14 cellular contexts compared by ENCODE assay signal in genomic region chrX:103441878-103442535, GRCh38.
"Had no signal": no experiment of that assay in that cellular context is flagged by ENCODE, and none has a peak within 500 bp of the region (broad histone marks: within the 10 kb centered on the region; RNA-seq: fewer than 3 reads in every experiment).

No MANE protein-coding gene starts in this region.

- H3K36me3 ChIP-seq: cardiac muscle cell, right atrium auricular region had no signal

- H3K27ac Mint-ChIP-seq: activated CD8-positive, alpha-beta T cell treated with anti-CD3 and anti-CD28 coated beads, Interleukin-2, amount 10 ng/mL, durations not matched to agents 7 days and 5 days; activated naive CD8-positive, alpha-beta T cell treated with anti-CD3 and anti-CD28 coated beads, Interleukin-2, amount 10 ng/mL, durations not matched to agents 7 days and 5 days; naive B cell; stimulated activated effector memory CD8-positive, alpha-beta T cell treated with anti-CD3 and anti-CD28 coated beads, Interleukin-12 subunit alpha, Interleukin-12 subunit beta, amount 100 ng/mL, for 72 hours had no signal

- H3K4me3 Mint-ChIP-seq: activated CD8-positive, alpha-beta T cell treated with anti-CD3 and anti-CD28 coated beads, Interleukin-2, amount 10 ng/mL, durations not matched to agents 7 days and 5 days; activated naive CD8-positive, alpha-beta T cell treated with anti-CD3 and anti-CD28 coated beads, Interleukin-2, amount 10 ng/mL, durations not matched to agents 7 days and 5 days; naive B cell; stimulated activated effector memory CD8-positive, alpha-beta T cell treated with anti-CD3 and anti-CD28 coated beads, Interleukin-12 subunit alpha, Interleukin-12 subunit beta, amount 100 ng/mL, for 72 hours; type B pancreatic cell had no signal

- H3K4me1 Mint-ChIP-seq: activated naive CD8-positive, alpha-beta T cell treated with anti-CD3 and anti-CD28 coated beads, Interleukin-2, amount 10 ng/mL, durations not matched to agents 7 days and 5 days; naive B cell; stimulated activated effector memory CD8-positive, alpha-beta T cell treated with anti-CD3 and anti-CD28 coated beads, Interleukin-12 subunit alpha, Interleukin-12 subunit beta, amount 100 ng/mL, for 72 hours had no signal

- H3K27me3 ChIP-seq: cardiac muscle cell, right atrium auricular region had no signal

- H3K4me1 ChIP-seq: right atrium auricular region had no signal

- ATAC-seq: activated CD8-positive, alpha-beta T cell treated with anti-CD3 and anti-CD28 coated beads, Interleukin-2, amount 10 ng/mL, durations not matched to agents 7 days and 5 days; stimulated activated effector memory CD8-positive, alpha-beta T cell treated with anti-CD3 and anti-CD28 coated beads, Interleukin-12 subunit alpha, Interleukin-12 subunit beta, amount 100 ng/mL, for 72 hours had no signal

- H3K9me3 Mint-ChIP-seq: activated naive CD8-positive, alpha-beta T cell treated with anti-CD3 and anti-CD28 coated beads, Interleukin-2, amount 10 ng/mL, durations not matched to agents 7 days and 5 days; stimulated activated effector memory CD8-positive, alpha-beta T cell treated with anti-CD3 and anti-CD28 coated beads, Interleukin-12 subunit alpha, Interleukin-12 subunit beta, amount 100 ng/mL, for 72 hours; type B pancreatic cell had no signal

- H3K27me3 Mint-ChIP-seq: activated naive CD8-positive, alpha-beta T cell treated with anti-CD3 and anti-CD28 coated beads, Interleukin-2, amount 10 ng/mL, durations not matched to agents 7 days and 5 days; naive B cell; type B pancreatic cell had no signal

- H3K9me3 ChIP-seq: right atrium auricular region had no signal

- DNase-seq: activated CD8-positive, alpha-beta memory T cell treated with anti-CD3 and anti-CD28 coated beads, Interleukin-2, amount 50 U/mL, for 48 hours; activated CD8-positive, alpha-beta T cell treated with anti-CD3 and anti-CD28 coated beads, Interleukin-2, amount 10 ng/mL, durations not matched to agents 7 days and 5 days; activated naive CD8-positive, alpha-beta T cell treated with anti-CD3 and anti-CD28 coated beads, Interleukin-2, amount 10 ng/mL, durations not matched to agents 7 days and 5 days; anterior cingulate cortex; hippocampal formation; midbrain; naive B cell; posterior cingulate gyrus; T1000 had no signal

- H3K4me2 ChIP-seq: smooth muscle cell had no signal

- H3K27ac ChIP-seq: cardiac muscle cell, right atrium auricular region had no signal

- H3K36me3 Mint-ChIP-seq: activated naive CD8-positive, alpha-beta T cell treated with anti-CD3 and anti-CD28 coated beads, Interleukin-2, amount 10 ng/mL, durations not matched to agents 7 days and 5 days; naive B cell; stimulated activated effector memory CD8-positive, alpha-beta T cell treated with anti-CD3 and anti-CD28 coated beads, Interleukin-12 subunit alpha, Interleukin-12 subunit beta, amount 100 ng/mL, for 72 hours; type B pancreatic cell had no signal

- H3K4me3 ChIP-seq: cardiac muscle cell, right atrium auricular region, smooth muscle cell had no signal
